In the genomic region with DNA sequence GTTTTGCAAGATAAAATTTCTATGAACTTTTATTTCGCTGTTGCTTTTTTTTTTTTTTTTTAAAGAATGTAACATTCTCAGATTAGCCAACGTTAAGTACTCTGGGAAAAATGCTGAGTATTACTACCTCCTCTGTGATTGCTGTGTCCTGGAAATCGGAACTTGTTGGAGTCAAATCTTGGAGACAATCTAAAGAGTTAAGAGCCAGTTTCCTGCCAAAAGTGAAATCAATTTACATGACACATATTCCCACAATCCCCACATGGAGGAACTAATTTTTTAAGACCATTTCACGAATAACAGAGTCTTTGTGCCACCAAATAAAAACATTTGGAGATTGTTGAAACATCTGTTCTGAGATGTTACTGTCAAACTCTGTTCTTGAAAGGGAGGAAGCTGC, we compare ENCODE assay signal across 16 cellular contexts.
DNase-seq lines count a peak whose midpoint lies in the region; ATAC-seq, FAIRE-seq and TF ChIP-seq lines count a peak whose summit lies in the region.
"Had no signal": no experiment of that assay in that cellular context is flagged by ENCODE, and none has a peak within 500 bp of the region (broad histone marks: within the 10 kb centered on the region; RNA-seq: fewer than 3 reads in every experiment).

No MANE protein-coding gene starts in this region.

- H3K36me3 ChIP-seq in HUES6 (ENCODE audit: control insufficient read depth, insufficient read depth, low read length), result no peaks in the 10 kb centered on the region
- H3K36me3 ChIP-seq in bronchial epithelial cell (ENCODE audit: control insufficient read depth, insufficient read depth, low read length), result no peaks in the 10 kb centered on the region
- H3K36me3 ChIP-seq in lower lobe of right lung, result no peaks in the 10 kb centered on the region
- no peaks in the 10 kb centered on the region for H3K36me3 ChIP-seq in thyroid gland

- 27 to 40% methylated on average over 4 of the region's 4 CpGs for WGBS in thyroid gland, 2 donors

- peaks cover 8% of the 10 kb centered on the region; the same call in 1 of the 2 replicates for H3K4me1 ChIP-seq in HUES6 (ENCODE audit: control insufficient read depth, insufficient read depth, low read length)
- peaks cover 12% of the 10 kb centered on the region for H3K4me1 ChIP-seq in lower lobe of right lung
- peaks cover 14 to 15% of the 10 kb centered on the region in 2 donors for H3K4me1 ChIP-seq in thyroid gland

- no peak overlapping the region for H3K9ac ChIP-seq in HUES6 (ENCODE audit: low read length)

- no peaks in the 10 kb centered on the region for H3K9me3 ChIP-seq in HUES6 (ENCODE audit: control insufficient read depth, insufficient read depth, low read depth, low read length)
- H3K9me3 ChIP-seq in lower lobe of right lung, result no peaks in the 10 kb centered on the region
- no peaks in the 10 kb centered on the region for H3K9me3 ChIP-seq in thyroid gland

- H3K27ac ChIP-seq in HUES6 (ENCODE audit: low read depth, low read length) (peak overlapping the region; percentile 65), lower lobe of right lung (peak overlapping the region; percentile 37), thyroid gland (peak overlapping the region; percentile 17 to 73 (median 35))

- no peak overlapping the region for H3K4me3 ChIP-seq in HUES6 (ENCODE audit: low read depth, low read length)
- no peak overlapping the region for H3K4me3 ChIP-seq in bronchial epithelial cell (ENCODE audit: low read depth, low read length)
- H3K4me3 ChIP-seq in lower lobe of right lung, result no peak overlapping the region
- H3K4me3 ChIP-seq in thyroid gland (replicated peaks in 1 of 3), result no peak overlapping the region

- peak in 1 of 2 donors; percentile 76 for ATAC-seq in lower lobe of right lung

- no peak for TF ChIP-seq POLR2A in thyroid gland (IDR thresholded peaks at IDR 0.05)

- peak; percentile 11 for DNase-seq in bronchial epithelial cell (ENCODE audit: low read depth)
- DNase-seq in lower lobe of right lung, result no peak
- no peak for DNase-seq in thyroid gland
- no peak for DNase-seq in NCI-H2227 treated with DMSO at 0.1 percent for 48 hours (lab: John Stamatoyannopoulos, UW)
- DNase-seq in DMS153 treated with DMSO at 0.1 percent for 48 hours (lab: John Stamatoyannopoulos, UW; ENCODE audit: unreplicated experiment), result no peak
- no peak for DNase-seq in H4 (ENCODE audit: low spot score)
- DNase-seq: activated CD4-positive, alpha-beta T cell treated with anti-CD3 and anti-CD28 coated beads for 1 hour; activated CD8-positive, alpha-beta memory T cell treated with anti-CD3 and anti-CD28 coated beads, Interleukin-2, amount 50 U/mL, for 48 hours; activated naive CD4-positive, alpha-beta T cell treated with anti-CD3 and anti-CD28 coated beads, Interleukin-2, amount 10 ng/mL, durations not matched to agents 7 days and 5 days; CD4-positive, alpha-beta T cell; NCI-H1105 treated with DMSO at 0.1 percent for 48 hours; NCI-H510A treated with DMSO at 0.1 percent for 48 hours; occipital lobe had no signal

- no peaks in the 10 kb centered on the region for H3K27me3 ChIP-seq in HUES6 (ENCODE audit: control insufficient read depth, insufficient read depth, low read length)
- no peaks in the 10 kb centered on the region for H3K27me3 ChIP-seq in bronchial epithelial cell (ENCODE audit: control insufficient read depth, insufficient read depth, low read length)
- H3K27me3 ChIP-seq in lower lobe of right lung (ENCODE audit: low read depth), result no peaks in the 10 kb centered on the region
- H3K27me3 ChIP-seq in thyroid gland, result no peaks in the 10 kb centered on the region

- FAIRE-seq in bronchial epithelial cell (lab: Jason Lieb, UNC), result no peak
- FAIRE-seq: colon, G401.6 had no signal

- TF ChIP-seq CTCF in bronchial epithelial cell (IDR thresholded peaks at IDR 0.05; ENCODE audit: insufficient read depth, low read length, severe bottlenecking) (no peak), lower lobe of right lung (IDR thresholded peaks at IDR 0.05) (no peak), thyroid gland (IDR thresholded peaks at IDR 0.05) (no peak)

- intact Hi-C loops in lower lobe of right lung (cut with DNase I), result no loop called here
- intact Hi-C loops in thyroid gland (cut with DNase I), result no loop called here
